ENCODE assay signal across 8 cellular contexts in genomic region chr19:1591421-1592022, GRCh38. TPM values are rescaled to one million over a fixed set of nuclear protein-coding genes. Genes with fewer than 3 reads are reported as not detected.
DNase-seq lines count a peak whose midpoint lies in the region; ATAC-seq, FAIRE-seq and TF ChIP-seq lines count a peak whose summit lies in the region.

No MANE protein-coding gene starts in this region.

- H3K4me1 ChIP-seq in astrocyte (ENCODE audit: insufficient read depth, low read length): peaks cover 11% of the 10 kb centered on the region
- H3K4me1 ChIP-seq in thymus (ENCODE audit: control insufficient read depth, insufficient read depth, low read length): peaks cover 14% of the 10 kb centered on the region

- H3K4me1 Mint-ChIP-seq in astrocyte (ENCODE audit: low read depth, unreplicated experiment): peaks cover 6% of the 10 kb centered on the region

- H3K27me3 ChIP-seq in astrocyte (ENCODE audit: insufficient read depth, low read length) (no peaks in the 10 kb centered on the region), thymus (ENCODE audit: control insufficient read depth, insufficient read depth) (no peaks in the 10 kb centered on the region)

- peak overlapping the region; percentile 100 for H3K9ac ChIP-seq in astrocyte (ENCODE audit: low read length)

- peak overlapping the region; percentile 86 for H3K4me3 ChIP-seq in GM08714 (ENCODE audit: low read length)
- peak overlapping the region; percentile 84 for H3K4me3 ChIP-seq in astrocyte (ENCODE audit: insufficient read depth, low read depth, low read length)
- H3K4me3 ChIP-seq in thymus (ENCODE audit: low read length): peak overlapping the region; percentile 91

- peak overlapping the region; percentile 95 for H3K4me3 Mint-ChIP-seq in astrocyte (ENCODE audit: unreplicated experiment)

- peak overlapping the region; percentile 69 for H2AFZ ChIP-seq in astrocyte (ENCODE audit: low read depth, low read length)

- DNase-seq in NCI-H1417 treated with DMSO at 0.1 percent for 48 hours (lab: John Stamatoyannopoulos, UW) (peak; percentile 2), astrocyte (ENCODE audit: low read depth) (no peak), left lobe of liver (ENCODE audit: low spot score) (no peak), amygdala (lab: John Stamatoyannopoulos, UW) (no peak), epidermal melanocyte (ENCODE audit: insufficient read length, low spot score) (no peak)

- H3K4me2 ChIP-seq in astrocyte (ENCODE audit: low read length): peak overlapping the region; percentile 97

- peaks cover 40% of the 10 kb centered on the region for H4K20me1 ChIP-seq in astrocyte (ENCODE audit: insufficient read depth, low read length)

- no peaks in the 10 kb centered on the region for H3K9me3 Mint-ChIP-seq in astrocyte (ENCODE audit: unreplicated experiment)

- no peaks in the 10 kb centered on the region for H3K27me3 Mint-ChIP-seq in astrocyte (ENCODE audit: low read depth, unreplicated experiment)

- H3K27ac ChIP-seq in astrocyte (ENCODE audit: low read depth, low read length): peak overlapping the region; percentile 92
- H3K27ac ChIP-seq in thymus (ENCODE audit: low read depth): peak overlapping the region; percentile 98

- H3K9me3 ChIP-seq in astrocyte (ENCODE audit: insufficient read depth, low read depth, low read length): no peaks in the 10 kb centered on the region
- H3K9me3 ChIP-seq in thymus (ENCODE audit: control insufficient read depth): no peaks in the 10 kb centered on the region

- H3K27ac Mint-ChIP-seq in astrocyte (ENCODE audit: unreplicated experiment): peak overlapping the region; percentile 92

- TF ChIP-seq CTCF in astrocyte (IDR thresholded peaks at IDR 0.05; ENCODE audit: insufficient read depth, low read depth, low read length): no peak

- peaks cover 54% of the 10 kb centered on the region for H3K79me2 ChIP-seq in astrocyte (ENCODE audit: insufficient read depth, low read length)

- under 1% methylated on average over 31 of the region's 31 CpGs for WGBS in thymus

- peaks cover 5% of the 10 kb centered on the region for H3K36me3 Mint-ChIP-seq in astrocyte (ENCODE audit: low read depth, unreplicated experiment)

- ATAC-seq in left lobe of liver: peak; percentile 2
- ATAC-seq in GM18519 (IDR thresholded peaks at IDR 0.05; ENCODE audit: low FRiP score, unreplicated experiment): no peak

- H3K36me3 ChIP-seq in astrocyte (ENCODE audit: insufficient read depth, low read length) (no peaks in the 10 kb centered on the region), thymus (ENCODE audit: control insufficient read depth, insufficient read depth) (peaks cover 4% of the 10 kb centered on the region)

- FAIRE-seq in astrocyte (lab: Jason Lieb, UNC): no peak

RNA-seq across cellular contexts. Expression of gene MBD3, which starts 1.1 kb away (rescaled TPM):
- total RNA-seq in astrocyte: 64.0 and 71.9 TPM in 2 replicates
- total RNA-seq in left lobe of liver: 40.3 TPM
- 99.9 TPM for polyA plus RNA-seq in thymus

RNA-seq across cellular contexts. Expression of gene UQCR11, which starts 13.7 kb away (rescaled TPM):
- total RNA-seq in astrocyte: 255 and 257 TPM in 2 replicates
- total RNA-seq in left lobe of liver: 220 TPM
- 108 TPM for polyA plus RNA-seq in thymus

RNA-seq across cellular contexts. Expression of gene MEX3D, which starts 23.4 kb away (rescaled TPM):
- total RNA-seq in astrocyte (51.8 and 52.1 TPM in 2 replicates), left lobe of liver (11.4 TPM)
- polyA plus RNA-seq in thymus: 5.4 TPM
